In genomic region chr6:156601821-156602301, GRCh38 we compare ENCODE assay signal across 22 cellular contexts.
DNase-seq lines count a peak whose midpoint lies in the region; ATAC-seq and TF ChIP-seq lines count a peak whose summit lies in the region.
"Had no signal": no experiment of that assay in that cellular context is flagged by ENCODE, and none has a peak within 500 bp of the region (broad histone marks: within the 10 kb centered on the region; RNA-seq: fewer than 3 reads in every experiment).

No MANE protein-coding gene starts in this region.

- TF ChIP-seq EP300 in suprapubic skin (IDR thresholded peaks at IDR 0.05) = no peak

- peak; percentile 86 to 89 for ATAC-seq in left cardiac atrium
- ATAC-seq: Right ventricle myocardium inferior had no signal

- H3K9me3 Mint-ChIP-seq in activated CD4-positive, alpha-beta T cell treated with anti-CD3 and anti-CD28 coated beads, Interleukin-2, amount 10 ng/mL, durations not matched to agents 7 days and 5 days = peaks cover 6% of the 10 kb centered on the region

- H3K27me3 Mint-ChIP-seq in activated CD4-positive, alpha-beta T cell treated with anti-CD3 and anti-CD28 coated beads, Interleukin-2, amount 10 ng/mL, durations not matched to agents 7 days and 5 days = peaks cover 3% of the 10 kb centered on the region

- no peak overlapping the region for H3K4me3 ChIP-seq in left ventricle myocardium inferior
- H3K4me3 ChIP-seq in MM.1S (ENCODE audit: low read length) = peak overlapping the region; percentile 39; the same call in 1 of the 2 replicates
- no peak overlapping the region for H3K4me3 ChIP-seq in suprapubic skin
- H3K4me3 ChIP-seq: BLaER1 treated with 17β-estradiol and CSF1 and Interleukin-3, amounts not matched to agents 10 nM and 100 nM; Peyer's patch; SJSA1 had no signal

- no peak for TF ChIP-seq POLR2A in suprapubic skin (IDR thresholded peaks at IDR 0.05)

- WGBS in suprapubic skin = 91% methylated on average over 13 of the region's 13 CpGs

- H3K27ac ChIP-seq in left ventricle myocardium inferior (replicated peaks) = no peak overlapping the region
- peak overlapping the region; percentile 68 for H3K27ac ChIP-seq in MM.1S (ENCODE audit: low read length)
- H3K27ac ChIP-seq in suprapubic skin = peak overlapping the region; percentile 85
- H3K27ac ChIP-seq: 22Rv1; BLaER1 treated with 17β-estradiol and CSF1 and Interleukin-3, amounts not matched to agents 10 nM and 100 nM; Peyer's patch; SJSA1 had no signal

- intact Hi-C loops in left cardiac atrium (cut with DNase I) (no loop called here), left ventricle myocardium inferior (cut with micrococcal nuclease) (no loop called here)

- H3K27me3 ChIP-seq in left ventricle myocardium inferior (ENCODE audit: low read depth) (no peaks in the 10 kb centered on the region), MM.1S (replicated peaks; ENCODE audit: insufficient read depth, low read length) (no peaks in the 10 kb centered on the region), suprapubic skin (no peaks in the 10 kb centered on the region)
- H3K27me3 ChIP-seq: BLaER1 treated with 17β-estradiol and CSF1 and Interleukin-3, amounts not matched to agents 10 nM and 100 nM; Peyer's patch; SJSA1 had no signal

- peaks cover 4% of the 10 kb centered on the region; the same call in 1 of the 2 replicates for H3F3A ChIP-seq in MM.1S (ENCODE audit: insufficient read depth, low read length)

- no peak overlapping the region for H3K4me3 Mint-ChIP-seq in activated CD4-positive, alpha-beta T cell treated with anti-CD3 and anti-CD28 coated beads, Interleukin-2, amount 10 ng/mL, durations not matched to agents 7 days and 5 days
- H3K4me3 Mint-ChIP-seq: CD4-positive, alpha-beta memory T cell had no signal

- H2AFZ ChIP-seq in MM.1S (ENCODE audit: low read length) = 0 out of 2 replicates have a peak overlapping the region, but pooled peaks have one; percentile 61

- no peaks in the 10 kb centered on the region for H3K9me2 ChIP-seq in MM.1S (replicated peaks; ENCODE audit: insufficient read depth, low read length)

- peak overlapping the region; percentile 76 for H3K4me2 ChIP-seq in MM.1S (ENCODE audit: low read depth, low read length)
- H3K4me2 ChIP-seq: BLaER1 treated with 17β-estradiol and CSF1 and Interleukin-3, amounts not matched to agents 10 nM and 100 nM had no signal

- H3K9ac ChIP-seq in MM.1S (ENCODE audit: low read length) = no peak overlapping the region
- H3K9ac ChIP-seq: BLaER1 treated with 17β-estradiol and CSF1 and Interleukin-3, amounts not matched to agents 10 nM and 100 nM had no signal

- DNase-seq in left cardiac atrium (peak; percentile 63), left ventricle myocardium inferior (no peak), MM.1S (peak; percentile 81), left kidney (ENCODE audit: low read depth, low spot score) (peak; percentile 50), suprapubic skin (ENCODE audit: low spot score in 2 of 2) (no peak), germinal center (ENCODE audit: low spot score) (no peak), HUDEP-2 (lab: John Stamatoyannopoulos, UW; ENCODE audit: unreplicated experiment in 76 of 76) (no peak)
- no peak for DNase-seq in activated CD4-positive, alpha-beta T cell treated with anti-CD3 and anti-CD28 coated beads, Interleukin-2, amount 10 ng/mL, durations not matched to agents 7 days and 5 days
- DNase-seq: ACHN; Caco-2; CD4-positive, alpha-beta memory T cell; DMS79 treated with DMSO at 0.1 percent for 48 hours; NCI-H1092 treated with DMSO at 0.1 percent for 48 hours; NCI-H146; NCI-H2029; NCI-H345; NCI-H774; Peyer's patch had no signal

- H3K27ac Mint-ChIP-seq in activated CD4-positive, alpha-beta T cell treated with anti-CD3 and anti-CD28 coated beads, Interleukin-2, amount 10 ng/mL, durations not matched to agents 7 days and 5 days = no peak overlapping the region
- H3K27ac Mint-ChIP-seq: CD4-positive, alpha-beta memory T cell had no signal

- H3K36me3 ChIP-seq in left ventricle myocardium inferior (no peaks in the 10 kb centered on the region), MM.1S (replicated peaks; ENCODE audit: insufficient read depth, low read length) (no peaks in the 10 kb centered on the region), suprapubic skin (no peaks in the 10 kb centered on the region)
- H3K36me3 ChIP-seq: BLaER1 treated with 17β-estradiol and CSF1 and Interleukin-3, amounts not matched to agents 10 nM and 100 nM; Peyer's patch; SJSA1 had no signal

- H3K4me1 Mint-ChIP-seq in activated CD4-positive, alpha-beta T cell treated with anti-CD3 and anti-CD28 coated beads, Interleukin-2, amount 10 ng/mL, durations not matched to agents 7 days and 5 days = no peaks in the 10 kb centered on the region
- H3K4me1 Mint-ChIP-seq: CD4-positive, alpha-beta memory T cell had no signal

- H3K4me1 ChIP-seq in left ventricle myocardium inferior (peaks cover 14% of the 10 kb centered on the region), MM.1S (ENCODE audit: low read length) (0 out of 2 replicates have a peak, but pooled peaks cover 5% of the 10 kb centered on the region), suprapubic skin (peaks cover 19% of the 10 kb centered on the region)
- H3K4me1 ChIP-seq: BLaER1 treated with 17β-estradiol and CSF1 and Interleukin-3, amounts not matched to agents 10 nM and 100 nM; Caco-2; Peyer's patch; SJSA1 had no signal

- CTCF ChIA-PET in activated CD4-positive, alpha-beta T cell treated with anti-CD3 and anti-CD28 coated beads, Interleukin-2, amount 10 ng/mL, durations not matched to agents 7 days and 5 days (lab: Charles Lee) = no interaction called here

- no peaks in the 10 kb centered on the region for H3K79me2 ChIP-seq in MM.1S (ENCODE audit: low read length)

- H3K9me3 ChIP-seq in left ventricle myocardium inferior (replicated peaks) (no peaks in the 10 kb centered on the region), MM.1S (replicated peaks; ENCODE audit: insufficient read depth, low read length) (no peaks in the 10 kb centered on the region), suprapubic skin (no peaks in the 10 kb centered on the region)
- H3K9me3 ChIP-seq: Peyer's patch had no signal

- H3K36me3 Mint-ChIP-seq in activated CD4-positive, alpha-beta T cell treated with anti-CD3 and anti-CD28 coated beads, Interleukin-2, amount 10 ng/mL, durations not matched to agents 7 days and 5 days (ENCODE audit: low read depth) = no peaks in the 10 kb centered on the region

- no peaks in the 10 kb centered on the region for H4K20me1 ChIP-seq in MM.1S (ENCODE audit: insufficient read depth, low read length)
- H4K20me1 ChIP-seq: BLaER1 treated with 17β-estradiol and CSF1 and Interleukin-3, amounts not matched to agents 10 nM and 100 nM had no signal

- TF ChIP-seq CTCF in left ventricle myocardium inferior (IDR thresholded peaks at IDR 0.05; ENCODE audit: borderline replicate concordance) (no peak), MM.1S (IDR thresholded peaks at IDR 0.05; ENCODE audit: low read length) (no peak), suprapubic skin (IDR thresholded peaks at IDR 0.05) (no peak)

- POLR2A ChIA-PET in activated CD4-positive, alpha-beta T cell treated with anti-CD3 and anti-CD28 coated beads, Interleukin-2, amount 10 ng/mL, durations not matched to agents 7 days and 5 days (lab: Charles Lee) = no interaction called here

Comparison
In these comparisons a context has a peak if more than half of its experiments do, and no peak if none do; other contexts are left out.
1. DNase-seq: peak in left cardiac atrium (single experiment), MM.1S (single experiment) and left kidney (single experiment); none in left ventricle myocardium inferior (single experiment), suprapubic skin (0 of 2), germinal center (single experiment), HUDEP-2 (0 of 76) and activated CD4-positive, alpha-beta T cell treated with anti-CD3 and anti-CD28 coated beads, Interleukin-2, amount 10 ng/mL, durations not matched to agents 7 days and 5 days (single experiment).